12 cellular contexts compared by ENCODE assay signal in genomic region chr3:10017636-10018292, GRCh38. TPM values are rescaled to one million over a fixed set of nuclear protein-coding genes. Genes with fewer than 3 reads are reported as not detected.
DNase-seq lines count a peak whose midpoint lies in the region; FAIRE-seq and TF ChIP-seq lines count a peak whose summit lies in the region.
"Had no signal": no experiment of that assay in that cellular context is flagged by ENCODE, and none has a peak within 500 bp of the region (broad histone marks: within the 10 kb centered on the region; RNA-seq: fewer than 3 reads in every experiment).

No MANE protein-coding gene starts in this region.

- peaks cover 22% of the 10 kb centered on the region for H3K4me1 ChIP-seq in mammary epithelial cell (ENCODE audit: insufficient read depth, low read length)

- in situ Hi-C loops in mammary epithelial cell (cut with MboI; ENCODE audit: low sequenced_read_pairs in 2 of 2), result no loop called here

- no peak overlapping the region for H3K4me3 ChIP-seq in mammary epithelial cell (replicated peaks in 1 of 3; ENCODE audit: insufficient read depth in 1 of 3, low read depth in 2 of 3, low read length in 3 of 3)
- H3K4me3 ChIP-seq: A549, skin epidermis had no signal

- H2AFZ ChIP-seq in mammary epithelial cell (ENCODE audit: low read depth, low read length), result no peak overlapping the region

- FAIRE-seq in RCC 7860 (lab: Jason Lieb, UNC) (peak; percentile 83), GM19239 (lab: Jason Lieb, UNC) (no peak)
- FAIRE-seq: GM12892 had no signal

- H3K27me3 ChIP-seq in mammary epithelial cell (ENCODE audit: insufficient read depth, low read length), result no peaks in the 10 kb centered on the region

- no peaks in the 10 kb centered on the region for H3K9me3 ChIP-seq in mammary epithelial cell (replicated peaks; ENCODE audit: insufficient read depth, low read length)
- H3K9me3 ChIP-seq: A549 had no signal

- WGBS in mammary epithelial cell (ENCODE audit: low coverage, missing lambda C conversion rate), result 60% methylated on average over 13 of the region's 13 CpGs

- H3K4me2 ChIP-seq in mammary epithelial cell (ENCODE audit: insufficient read depth, low read depth, low read length), result no peak overlapping the region
- H3K4me2 ChIP-seq: A549 had no signal

- H3K36me3 ChIP-seq in mammary epithelial cell (ENCODE audit: insufficient read depth, low read length), result no peaks in the 10 kb centered on the region

- no peaks in the 10 kb centered on the region for H3K79me2 ChIP-seq in mammary epithelial cell (ENCODE audit: insufficient read depth, low read length)

- intact Hi-C loops in mammary epithelial cell (cut with micrococcal nuclease), result no loop called here

- no peak for TF ChIP-seq CTCF in mammary epithelial cell (conservative IDR thresholded peaks at IDR 0.05 in 1 of 2, IDR thresholded peaks at IDR 0.05 in 1 of 2; ENCODE audit: extremely low read depth in 1 of 2, insufficient read depth in 1 of 2, low read depth in 1 of 2, low read length in 2 of 2)

- no TSS peak for BruUV-seq in mammary epithelial cell (replicated peaks; lab: Mats Ljungman, UMichigan)

- no peak overlapping the region for H3K9ac ChIP-seq in mammary epithelial cell (ENCODE audit: insufficient read depth, low read length)

- H3K27ac ChIP-seq in mammary epithelial cell (ENCODE audit: insufficient read depth, low read depth, low read length), result no peak overlapping the region
- H3K27ac ChIP-seq: A549, skin epidermis had no signal

- dilution Hi-C loops in mammary epithelial cell (cut with HindIII; ENCODE audit: low sequenced_read_pairs), result no loop called here

- CTCF ChIA-PET in mammary epithelial cell (lab: Charles Lee; ENCODE audit: low non-redundant PET), result no interaction called here

- no peaks in the 10 kb centered on the region for H4K20me1 ChIP-seq in mammary epithelial cell (ENCODE audit: insufficient read depth, low read length)

- DNase-seq in activated CD4-positive, alpha-beta T cell treated with anti-CD3 and anti-CD28 coated beads for 48 hours, result peak; percentile 80
- no peak for DNase-seq in activated CD4-positive, alpha-beta T cell treated with anti-CD3 and anti-CD28 coated beads, Interleukin-2, amount 50 U/mL, for 1 hour
- peak; percentile 83 for DNase-seq in RCC 7860 (ENCODE audit: low spot score)
- DNase-seq in mammary epithelial cell, result peak; percentile 77
- peak; percentile 56 to 69 for DNase-seq in stimulated activated CD8-positive, alpha-beta memory T cell treated with anti-CD3 and anti-CD28 coated beads, Interleukin-2, amount 100 ng/mL, for 48 hours (ENCODE audit: low read depth in 2 of 2)
- DNase-seq in GM19239 (ENCODE audit: insufficient read length, low spot score), result no peak
- no peak for DNase-seq in SIG-M5 (lab: John Stamatoyannopoulos, UW)
- no peak for DNase-seq in NCI-H82 treated with DMSO at 0.1 percent for 48 hours (lab: John Stamatoyannopoulos, UW; ENCODE audit: unreplicated experiment)
- DNase-seq: NCI-H82 had no signal

RNA-seq across cellular contexts. Expression of gene FANCD2, which starts 8.5 kb away (rescaled TPM):
- total RNA-seq in mammary epithelial cell, result 10 to 100 TPM in 1 of 2 donors, 1 to 10 TPM in 1; 6.7 to 23.6 TPM
- polyA plus RNA-seq in mammary epithelial cell, result 21.6 TPM
- polyA minus RNA-seq in mammary epithelial cell, result 22.4 TPM

RNA-seq across cellular contexts. Expression of gene EMC3, which starts 31.1 kb away (rescaled TPM):
- total RNA-seq in mammary epithelial cell, result 10 to 100 TPM; 45.0 to 49.4 TPM
- 98.8 TPM for polyA plus RNA-seq in mammary epithelial cell
- polyA minus RNA-seq in mammary epithelial cell, result 41.0 TPM

Comparison
In these comparisons a context has a peak if more than half of its experiments do, and no peak if none do; other contexts are left out.
1. DNase-seq: peak in activated CD4-positive, alpha-beta T cell treated with anti-CD3 and anti-CD28 coated beads for 48 hours (single experiment), RCC 7860 (single experiment), mammary epithelial cell (single experiment) and stimulated activated CD8-positive, alpha-beta memory T cell treated with anti-CD3 and anti-CD28 coated beads, Interleukin-2, amount 100 ng/mL, for 48 hours (2 of 2); none in activated CD4-positive, alpha-beta T cell treated with anti-CD3 and anti-CD28 coated beads, Interleukin-2, amount 50 U/mL, for 1 hour (single experiment), GM19239 (single experiment), SIG-M5 (single experiment) and NCI-H82 treated with DMSO at 0.1 percent for 48 hours (single experiment).